Comparison of ENCODE assay signal across 1 cellular context in the genomic region with DNA sequence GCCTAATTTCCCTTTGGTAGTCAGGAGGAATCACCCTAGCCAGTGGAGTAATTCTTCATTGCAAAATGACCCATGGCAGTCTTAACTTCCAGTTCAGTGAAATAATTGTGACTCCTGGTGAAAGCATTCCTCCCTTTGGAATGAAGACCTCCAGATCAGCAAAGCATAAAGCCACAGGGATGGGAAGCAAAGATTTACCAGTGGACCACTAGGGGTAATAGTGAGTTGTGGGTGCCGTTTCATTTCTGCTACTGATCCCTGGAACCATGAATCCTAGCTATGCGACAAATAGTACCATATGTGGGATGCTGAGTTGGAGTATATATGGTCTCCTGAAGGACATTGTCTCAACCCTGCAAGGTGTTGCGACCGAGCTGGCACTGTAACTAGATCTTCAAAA.
TF ChIP-seq lines count a peak whose summit lies in the region.

No MANE protein-coding gene starts in this region.

TF ChIP-seq in GM23338, 12 proteins besides CTCF, POLR2A, EP300 and RAD21 (continued from another document):
- TF ChIP-seq, protein P1, sequence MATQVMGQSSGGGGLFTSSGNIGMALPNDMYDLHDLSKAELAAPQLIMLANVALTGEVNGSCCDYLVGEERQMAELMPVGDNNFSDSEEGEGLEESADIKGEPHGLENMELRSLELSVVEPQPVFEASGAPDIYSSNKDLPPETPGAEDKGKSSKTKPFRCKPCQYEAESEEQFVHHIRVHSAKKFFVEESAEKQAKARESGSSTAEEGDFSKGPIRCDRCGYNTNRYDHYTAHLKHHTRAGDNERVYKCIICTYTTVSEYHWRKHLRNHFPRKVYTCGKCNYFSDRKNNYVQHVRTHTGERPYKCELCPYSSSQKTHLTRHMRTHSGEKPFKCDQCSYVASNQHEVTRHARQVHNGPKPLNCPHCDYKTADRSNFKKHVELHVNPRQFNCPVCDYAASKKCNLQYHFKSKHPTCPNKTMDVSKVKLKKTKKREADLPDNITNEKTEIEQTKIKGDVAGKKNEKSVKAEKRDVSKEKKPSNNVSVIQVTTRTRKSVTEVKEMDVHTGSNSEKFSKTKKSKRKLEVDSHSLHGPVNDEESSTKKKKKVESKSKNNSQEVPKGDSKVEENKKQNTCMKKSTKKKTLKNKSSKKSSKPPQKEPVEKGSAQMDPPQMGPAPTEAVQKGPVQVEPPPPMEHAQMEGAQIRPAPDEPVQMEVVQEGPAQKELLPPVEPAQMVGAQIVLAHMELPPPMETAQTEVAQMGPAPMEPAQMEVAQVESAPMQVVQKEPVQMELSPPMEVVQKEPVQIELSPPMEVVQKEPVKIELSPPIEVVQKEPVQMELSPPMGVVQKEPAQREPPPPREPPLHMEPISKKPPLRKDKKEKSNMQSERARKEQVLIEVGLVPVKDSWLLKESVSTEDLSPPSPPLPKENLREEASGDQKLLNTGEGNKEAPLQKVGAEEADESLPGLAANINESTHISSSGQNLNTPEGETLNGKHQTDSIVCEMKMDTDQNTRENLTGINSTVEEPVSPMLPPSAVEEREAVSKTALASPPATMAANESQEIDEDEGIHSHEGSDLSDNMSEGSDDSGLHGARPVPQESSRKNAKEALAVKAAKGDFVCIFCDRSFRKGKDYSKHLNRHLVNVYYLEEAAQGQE (IDR thresholded peaks at IDR 0.05; ENCODE audit: unreplicated experiment), result no peak
- TF ChIP-seq, protein P2, sequence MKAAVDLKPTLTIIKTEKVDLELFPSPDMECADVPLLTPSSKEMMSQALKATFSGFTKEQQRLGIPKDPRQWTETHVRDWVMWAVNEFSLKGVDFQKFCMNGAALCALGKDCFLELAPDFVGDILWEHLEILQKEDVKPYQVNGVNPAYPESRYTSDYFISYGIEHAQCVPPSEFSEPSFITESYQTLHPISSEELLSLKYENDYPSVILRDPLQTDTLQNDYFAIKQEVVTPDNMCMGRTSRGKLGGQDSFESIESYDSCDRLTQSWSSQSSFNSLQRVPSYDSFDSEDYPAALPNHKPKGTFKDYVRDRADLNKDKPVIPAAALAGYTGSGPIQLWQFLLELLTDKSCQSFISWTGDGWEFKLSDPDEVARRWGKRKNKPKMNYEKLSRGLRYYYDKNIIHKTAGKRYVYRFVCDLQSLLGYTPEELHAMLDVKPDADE (IDR thresholded peaks at IDR 0.05), result no peak
- no peak for TF ChIP-seq CREB1 (CRISPR knock-in tag; IDR thresholded peaks at IDR 0.05; ENCODE audit: low read depth)
- TF ChIP-seq ZNF114 (CRISPR knock-in tag; IDR thresholded peaks at IDR 0.05), result no peak
- TF ChIP-seq JUNB (IDR thresholded peaks at IDR 0.05; ENCODE audit: unreplicated experiment), result no peak
- no peak for TF ChIP-seq POLR2AphosphoS5 (IDR thresholded peaks at IDR 0.05; ENCODE audit: low read depth)
- no peak for TF ChIP-seq ZNF331 (CRISPR knock-in tag; IDR thresholded peaks at IDR 0.05; ENCODE audit: low read depth)
